In the genomic region with DNA sequence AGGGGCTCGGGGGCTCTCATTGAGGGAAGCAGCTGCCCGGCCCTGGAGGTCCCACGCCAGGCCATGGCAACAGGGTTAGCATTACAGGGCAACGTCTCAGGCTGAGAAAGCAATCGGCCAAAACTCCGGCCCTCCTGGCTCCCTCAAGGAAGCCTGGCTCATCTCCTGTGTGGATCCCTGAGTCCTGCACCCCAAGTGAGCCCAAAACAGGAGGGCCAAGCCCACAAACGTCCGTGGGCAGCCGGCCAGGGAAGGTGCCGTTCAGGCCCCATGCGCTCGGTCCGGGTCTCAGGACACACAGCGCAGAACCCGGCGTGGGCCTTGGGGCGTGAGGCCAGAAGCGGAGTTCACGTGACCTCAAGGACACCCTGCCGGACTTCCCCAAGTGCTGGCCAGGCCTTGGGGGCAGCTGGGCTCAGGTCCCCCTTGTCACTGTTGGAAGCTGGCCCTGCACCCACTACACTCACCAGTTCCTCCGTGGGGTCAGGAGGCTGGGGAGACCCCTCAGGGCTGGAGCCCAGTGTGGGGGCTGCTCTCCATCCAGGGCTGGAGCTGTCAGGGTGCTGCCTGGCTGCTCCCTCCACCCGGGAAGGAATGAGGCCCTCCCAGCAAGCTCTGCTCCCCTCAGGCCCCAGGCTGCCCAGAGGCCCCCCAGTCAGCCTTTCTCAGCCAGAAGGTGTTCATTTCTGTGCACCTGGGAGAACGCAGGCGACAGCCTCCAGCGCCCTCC, we compare ENCODE assay signal across 1 cellular context.
TF ChIP-seq lines count a peak whose summit lies in the region.

No MANE protein-coding gene starts in this region.

TF ChIP-seq in HepG2, 621 proteins besides CTCF, POLR2A, EP300 and RAD21 (continued from another document):
- TF ChIP-seq, protein P1, sequence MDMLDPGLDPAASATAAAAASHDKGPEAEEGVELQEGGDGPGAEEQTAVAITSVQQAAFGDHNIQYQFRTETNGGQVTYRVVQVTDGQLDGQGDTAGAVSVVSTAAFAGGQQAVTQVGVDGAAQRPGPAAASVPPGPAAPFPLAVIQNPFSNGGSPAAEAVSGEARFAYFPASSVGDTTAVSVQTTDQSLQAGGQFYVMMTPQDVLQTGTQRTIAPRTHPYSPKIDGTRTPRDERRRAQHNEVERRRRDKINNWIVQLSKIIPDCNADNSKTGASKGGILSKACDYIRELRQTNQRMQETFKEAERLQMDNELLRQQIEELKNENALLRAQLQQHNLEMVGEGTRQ (IDR thresholded peaks at IDR 0.05; ENCODE audit: low read depth, low read length) = peak; percentile 8; the same call in 1 of the 2 replicates
- TF ChIP-seq, protein P1 (CRISPR knock-in tag; IDR thresholded peaks at IDR 0.05; ENCODE audit: borderline replicate concordance) = peak; percentile 63; the same call in 1 of the 2 replicates
- TF ChIP-seq ZFY (CRISPR knock-in tag; IDR thresholded peaks at IDR 0.05) (peak; percentile 60), NBN (conservative IDR thresholded peaks at IDR 0.05) (no peak), ATF1 (CRISPR knock-in tag; IDR thresholded peaks at IDR 0.05) (no peak), ZNF331 (CRISPR knock-in tag; IDR thresholded peaks at IDR 0.05) (0 out of 2 replicates have a peak, but pooled peaks have one; percentile 16), AHR (CRISPR knock-in tag; IDR thresholded peaks at IDR 0.05) (peak; percentile 23; the same call in 1 of the 2 replicates), DPF2 (CRISPR knock-in tag; IDR thresholded peaks at IDR 0.05; ENCODE audit: borderline replicate concordance, low read depth) (no peak), NR1H2 (CRISPR knock-in tag; IDR thresholded peaks at IDR 0.05; ENCODE audit: borderline replicate concordance, low read depth) (no peak), ZNF605 (CRISPR knock-in tag; IDR thresholded peaks at IDR 0.05) (no peak), BHLHE40 (IDR thresholded peaks at IDR 0.05; ENCODE audit: low read length) (peak; percentile 68), ZNF225 (CRISPR knock-in tag; IDR thresholded peaks at IDR 0.05) (0 out of 2 replicates have a peak, but pooled peaks have one; percentile 38), NPAS2 (CRISPR knock-in tag; IDR thresholded peaks at IDR 0.05; ENCODE audit: borderline replicate concordance) (no peak), ZNF629 (CRISPR knock-in tag; conservative IDR thresholded peaks at IDR 0.05) (no peak), NRL (CRISPR knock-in tag; IDR thresholded peaks at IDR 0.05; ENCODE audit: borderline replicate concordance) (0 out of 2 replicates have a peak, but pooled peaks have one; percentile 23), ZNF891 (CRISPR knock-in tag; IDR thresholded peaks at IDR 0.05) (0 out of 2 replicates have a peak, but pooled peaks have one; percentile 23), NFKB2 (CRISPR knock-in tag; IDR thresholded peaks at IDR 0.05; ENCODE audit: borderline replicate concordance) (peak; percentile 10; the same call in 1 of the 2 replicates), ZNF879 (CRISPR knock-in tag; IDR thresholded peaks at IDR 0.05) (no peak), ZBTB21 (CRISPR knock-in tag; IDR thresholded peaks at IDR 0.05) (no peak), KDM2A (CRISPR knock-in tag; IDR thresholded peaks at IDR 0.05; ENCODE audit: borderline replicate concordance, low read depth) (peak; percentile 57; the same call in 1 of the 2 replicates), KLF12 (CRISPR knock-in tag; IDR thresholded peaks at IDR 0.05; ENCODE audit: borderline replicate concordance) (no peak), GABPB1 (CRISPR knock-in tag; IDR thresholded peaks at IDR 0.05) (peak; percentile 55; the same call in 1 of the 2 replicates), RFX5 (IDR thresholded peaks at IDR 0.05; ENCODE audit: low read depth, low read length) (no peak), ZBTB7B (CRISPR knock-in tag; IDR thresholded peaks at IDR 0.05) (peak; percentile 28; the same call in 1 of the 2 replicates), ZSCAN31 (CRISPR knock-in tag; IDR thresholded peaks at IDR 0.05; ENCODE audit: low read depth) (no peak)
- TF ChIP-seq, protein P2, sequence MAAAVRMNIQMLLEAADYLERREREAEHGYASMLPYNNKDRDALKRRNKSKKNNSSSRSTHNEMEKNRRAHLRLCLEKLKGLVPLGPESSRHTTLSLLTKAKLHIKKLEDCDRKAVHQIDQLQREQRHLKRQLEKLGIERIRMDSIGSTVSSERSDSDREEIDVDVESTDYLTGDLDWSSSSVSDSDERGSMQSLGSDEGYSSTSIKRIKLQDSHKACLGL (CRISPR knock-in tag; IDR thresholded peaks at IDR 0.05) = peak; percentile 34; the same call in 1 of the 2 replicates
- TF ChIP-seq, protein P3, sequence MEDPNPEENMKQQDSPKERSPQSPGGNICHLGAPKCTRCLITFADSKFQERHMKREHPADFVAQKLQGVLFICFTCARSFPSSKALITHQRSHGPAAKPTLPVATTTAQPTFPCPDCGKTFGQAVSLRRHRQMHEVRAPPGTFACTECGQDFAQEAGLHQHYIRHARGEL (CRISPR knock-in tag; IDR thresholded peaks at IDR 0.05) = no peak
- TF ChIP-seq, protein P4, sequence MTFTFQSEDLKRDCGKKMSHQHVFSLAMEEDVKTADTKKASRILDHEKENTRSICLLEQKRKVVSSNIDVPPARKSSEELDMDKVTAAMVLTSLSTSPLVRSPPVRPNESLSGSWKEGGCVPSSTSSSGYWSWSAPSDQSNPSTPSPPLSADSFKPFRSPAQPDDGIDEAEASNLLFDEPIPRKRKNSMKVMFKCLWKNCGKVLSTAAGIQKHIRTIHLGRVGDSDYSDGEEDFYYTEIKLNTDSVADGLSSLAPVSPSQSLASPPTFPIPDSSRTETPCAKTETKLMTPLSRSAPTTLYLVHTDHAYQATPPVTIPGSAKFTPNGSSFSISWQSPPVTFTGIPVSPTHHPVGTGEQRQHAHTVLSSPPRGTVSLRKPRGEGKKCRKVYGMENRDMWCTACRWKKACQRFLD (CRISPR knock-in tag; IDR thresholded peaks at IDR 0.05; ENCODE audit: borderline replicate concordance) = no peak
- TF ChIP-seq, protein P5, sequence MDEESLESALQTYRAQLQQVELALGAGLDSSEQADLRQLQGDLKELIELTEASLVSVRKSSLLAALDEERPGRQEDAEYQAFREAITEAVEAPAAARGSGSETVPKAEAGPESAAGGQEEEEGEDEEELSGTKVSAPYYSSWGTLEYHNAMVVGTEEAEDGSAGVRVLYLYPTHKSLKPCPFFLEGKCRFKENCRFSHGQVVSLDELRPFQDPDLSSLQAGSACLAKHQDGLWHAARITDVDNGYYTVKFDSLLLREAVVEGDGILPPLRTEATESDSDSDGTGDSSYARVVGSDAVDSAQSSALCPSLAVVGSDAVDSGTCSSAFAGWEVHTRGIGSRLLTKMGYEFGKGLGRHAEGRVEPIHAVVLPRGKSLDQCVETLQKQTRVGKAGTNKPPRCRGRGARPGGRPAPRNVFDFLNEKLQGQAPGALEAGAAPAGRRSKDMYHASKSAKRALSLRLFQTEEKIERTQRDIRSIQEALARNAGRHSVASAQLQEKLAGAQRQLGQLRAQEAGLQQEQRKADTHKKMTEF (CRISPR knock-in tag; IDR thresholded peaks at IDR 0.05) = 0 out of 2 replicates have a peak, but pooled peaks have one; percentile 29
- TF ChIP-seq, protein P6, sequence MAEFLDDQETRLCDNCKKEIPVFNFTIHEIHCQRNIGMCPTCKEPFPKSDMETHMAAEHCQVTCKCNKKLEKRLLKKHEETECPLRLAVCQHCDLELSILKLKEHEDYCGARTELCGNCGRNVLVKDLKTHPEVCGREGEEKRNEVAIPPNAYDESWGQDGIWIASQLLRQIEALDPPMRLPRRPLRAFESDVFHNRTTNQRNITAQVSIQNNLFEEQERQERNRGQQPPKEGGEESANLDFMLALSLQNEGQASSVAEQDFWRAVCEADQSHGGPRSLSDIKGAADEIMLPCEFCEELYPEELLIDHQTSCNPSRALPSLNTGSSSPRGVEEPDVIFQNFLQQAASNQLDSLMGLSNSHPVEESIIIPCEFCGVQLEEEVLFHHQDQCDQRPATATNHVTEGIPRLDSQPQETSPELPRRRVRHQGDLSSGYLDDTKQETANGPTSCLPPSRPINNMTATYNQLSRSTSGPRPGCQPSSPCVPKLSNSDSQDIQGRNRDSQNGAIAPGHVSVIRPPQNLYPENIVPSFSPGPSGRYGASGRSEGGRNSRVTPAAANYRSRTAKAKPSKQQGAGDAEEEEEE (CRISPR knock-in tag; IDR thresholded peaks at IDR 0.05; ENCODE audit: borderline replicate concordance) = no peak
- TF ChIP-seq, protein P7, sequence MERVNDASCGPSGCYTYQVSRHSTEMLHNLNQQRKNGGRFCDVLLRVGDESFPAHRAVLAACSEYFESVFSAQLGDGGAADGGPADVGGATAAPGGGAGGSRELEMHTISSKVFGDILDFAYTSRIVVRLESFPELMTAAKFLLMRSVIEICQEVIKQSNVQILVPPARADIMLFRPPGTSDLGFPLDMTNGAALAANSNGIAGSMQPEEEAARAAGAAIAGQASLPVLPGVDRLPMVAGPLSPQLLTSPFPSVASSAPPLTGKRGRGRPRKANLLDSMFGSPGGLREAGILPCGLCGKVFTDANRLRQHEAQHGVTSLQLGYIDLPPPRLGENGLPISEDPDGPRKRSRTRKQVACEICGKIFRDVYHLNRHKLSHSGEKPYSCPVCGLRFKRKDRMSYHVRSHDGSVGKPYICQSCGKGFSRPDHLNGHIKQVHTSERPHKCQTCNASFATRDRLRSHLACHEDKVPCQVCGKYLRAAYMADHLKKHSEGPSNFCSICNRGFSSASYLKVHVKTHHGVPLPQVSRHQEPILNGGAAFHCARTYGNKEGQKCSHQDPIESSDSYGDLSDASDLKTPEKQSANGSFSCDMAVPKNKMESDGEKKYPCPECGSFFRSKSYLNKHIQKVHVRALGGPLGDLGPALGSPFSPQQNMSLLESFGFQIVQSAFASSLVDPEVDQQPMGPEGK (CRISPR knock-in tag; IDR thresholded peaks at IDR 0.05) = peak; percentile 11; the same call in 1 of the 2 replicates
- TF ChIP-seq, protein P8, sequence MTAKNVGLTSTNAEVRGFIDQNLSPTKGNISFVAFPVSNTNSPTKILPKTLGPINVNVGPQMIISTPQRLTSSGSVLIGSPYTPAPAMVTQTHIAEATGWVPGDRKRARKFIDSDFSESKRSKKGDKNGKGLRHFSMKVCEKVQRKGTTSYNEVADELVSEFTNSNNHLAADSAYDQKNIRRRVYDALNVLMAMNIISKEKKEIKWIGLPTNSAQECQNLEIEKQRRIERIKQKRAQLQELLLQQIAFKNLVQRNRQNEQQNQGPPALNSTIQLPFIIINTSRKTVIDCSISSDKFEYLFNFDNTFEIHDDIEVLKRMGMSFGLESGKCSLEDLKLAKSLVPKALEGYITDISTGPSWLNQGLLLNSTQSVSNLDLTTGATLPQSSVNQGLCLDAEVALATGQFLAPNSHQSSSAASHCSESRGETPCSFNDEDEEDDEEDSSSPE (CRISPR knock-in tag; IDR thresholded peaks at IDR 0.05) = no peak
